ENCODE assay signal across 1 cellular context in genomic region chr1:43548285-43549271, GRCh38.
TF ChIP-seq lines count a peak whose summit lies in the region.

No MANE protein-coding gene starts in this region.

TF ChIP-seq in HepG2, 621 proteins besides CTCF, POLR2A, EP300 and RAD21 (continued from another document and continues in another):
- TF ChIP-seq TIGD3 (CRISPR knock-in tag; IDR thresholded peaks at IDR 0.05; ENCODE audit: borderline replicate concordance) (no peak), NFATC3 (CRISPR knock-in tag; IDR thresholded peaks at IDR 0.05) (no peak), MTA1 (CRISPR knock-in tag; IDR thresholded peaks at IDR 0.05; ENCODE audit: borderline replicate concordance) (peak; percentile 81), POLR2AphosphoS2 (IDR thresholded peaks at IDR 0.05; ENCODE audit: low read depth, low read length) (no peak), SNAPC2 (CRISPR knock-in tag; IDR thresholded peaks at IDR 0.05) (peak; percentile 82), ARNTL (CRISPR knock-in tag; IDR thresholded peaks at IDR 0.05) (peak; percentile 84), ZSCAN20 (CRISPR knock-in tag; IDR thresholded peaks at IDR 0.05; ENCODE audit: borderline replicate concordance) (no peak), ZNF430 (CRISPR knock-in tag; IDR thresholded peaks at IDR 0.05) (peak; percentile 95), ZEB1 (IDR thresholded peaks at IDR 0.05; ENCODE audit: insufficient replicate concordance, low read depth) (peak; percentile 93), ZNF33B (CRISPR knock-in tag; IDR thresholded peaks at IDR 0.05) (no peak), HIVEP1 (CRISPR knock-in tag; IDR thresholded peaks at IDR 0.05) (peak; percentile 95), ZNF333 (CRISPR knock-in tag; IDR thresholded peaks at IDR 0.05; ENCODE audit: borderline replicate concordance) (0 out of 2 replicates have a peak, but pooled peaks have one; percentile 66), NR2C2 (CRISPR knock-in tag; IDR thresholded peaks at IDR 0.05; ENCODE audit: borderline replicate concordance) (peak; percentile 90), ZKSCAN5 (CRISPR knock-in tag; IDR thresholded peaks at IDR 0.05) (no peak), REXO4 (CRISPR knock-in tag; IDR thresholded peaks at IDR 0.05; ENCODE audit: borderline replicate concordance) (no peak), WIZ (CRISPR knock-in tag; IDR thresholded peaks at IDR 0.05) (peak; percentile 54; the same call in 1 of the 2 replicates), SIN3B (IDR thresholded peaks at IDR 0.05; ENCODE audit: low read length) (no peak), MED13 (CRISPR knock-in tag; IDR thresholded peaks at IDR 0.05) (peak; percentile 83; the same call in 1 of the 2 replicates), HNF4A (CRISPR knock-in tag; IDR thresholded peaks at IDR 0.05) (peak; percentile 98), ZNF879 (CRISPR knock-in tag; IDR thresholded peaks at IDR 0.05) (0 out of 2 replicates have a peak, but pooled peaks have one; percentile 27), ARID3A (IDR thresholded peaks at IDR 0.05; ENCODE audit: low read depth, low read length) (peak; percentile 56; the same call in 1 of the 2 replicates), ESRRA (CRISPR knock-in tag; IDR thresholded peaks at IDR 0.05; ENCODE audit: low read depth) (peak; percentile 88), NFYB (CRISPR knock-in tag; IDR thresholded peaks at IDR 0.05) (peak; percentile 43), TRIM22 (IDR thresholded peaks at IDR 0.05) (no peak), ZNF841 (CRISPR knock-in tag; IDR thresholded peaks at IDR 0.05; ENCODE audit: borderline replicate concordance) (no peak), ZNF7 (CRISPR knock-in tag; IDR thresholded peaks at IDR 0.05) (no peak), MED1 (CRISPR knock-in tag; IDR thresholded peaks at IDR 0.05) (peak; percentile 98), PREB (CRISPR knock-in tag; IDR thresholded peaks at IDR 0.05) (no peak), SAFB2 (CRISPR knock-in tag; IDR thresholded peaks at IDR 0.05; ENCODE audit: borderline replicate concordance, low read depth) (no peak), DRAP1 (CRISPR knock-in tag; IDR thresholded peaks at IDR 0.05) (peak; percentile 46; the same call in 1 of the 2 replicates), GZF1 (CRISPR knock-in tag; IDR thresholded peaks at IDR 0.05) (no peak), E2F5 (CRISPR knock-in tag; conservative IDR thresholded peaks at IDR 0.05) (no peak), ZNF292 (CRISPR knock-in tag; IDR thresholded peaks at IDR 0.05; ENCODE audit: borderline replicate concordance, low read depth) (peak; percentile 75; the same call in 1 of the 2 replicates), SMAD3 (CRISPR knock-in tag; IDR thresholded peaks at IDR 0.05) (peak; percentile 93; the same call in 1 of the 2 replicates), TRAFD1 (CRISPR knock-in tag; IDR thresholded peaks at IDR 0.05; ENCODE audit: borderline replicate concordance) (no peak), PRDM4 (CRISPR knock-in tag; IDR thresholded peaks at IDR 0.05; ENCODE audit: borderline replicate concordance) (no peak), SNRNP70 (IDR thresholded peaks at IDR 0.05; ENCODE audit: low read depth, low read length) (no peak), ZNF326 (CRISPR knock-in tag; IDR thresholded peaks at IDR 0.05; ENCODE audit: borderline replicate concordance) (no peak), TEAD2 (CRISPR knock-in tag; IDR thresholded peaks at IDR 0.05) (no peak), TEAD3 (CRISPR knock-in tag; optimal IDR thresholded peaks at IDR 0.05; ENCODE audit: borderline replicate concordance) (peak; percentile 90), TOPORS (CRISPR knock-in tag; IDR thresholded peaks at IDR 0.05) (peak; percentile 79; the same call in 1 of the 2 replicates), KLF11 (CRISPR knock-in tag; IDR thresholded peaks at IDR 0.05) (peak; percentile 79; the same call in 1 of the 2 replicates), SNAI1 (CRISPR knock-in tag; IDR thresholded peaks at IDR 0.05; ENCODE audit: borderline replicate concordance) (0 out of 2 replicates have a peak, but pooled peaks have one; percentile 47), ZFP37 (CRISPR knock-in tag; IDR thresholded peaks at IDR 0.05; ENCODE audit: borderline replicate concordance) (no peak), MAF1 (CRISPR knock-in tag; IDR thresholded peaks at IDR 0.05; ENCODE audit: borderline replicate concordance) (no peak), KIAA2018 (CRISPR knock-in tag; IDR thresholded peaks at IDR 0.05; ENCODE audit: borderline replicate concordance) (no peak)
